Comparison of ENCODE assay signal across 26 cellular contexts in genomic region chr7:132858760-132859159, GRCh38.
DNase-seq lines count a peak whose midpoint lies in the region; ATAC-seq, FAIRE-seq and TF ChIP-seq lines count a peak whose summit lies in the region.
"Had no signal": no experiment of that assay in that cellular context is flagged by ENCODE, and none has a peak within 500 bp of the region (broad histone marks: within the 10 kb centered on the region; RNA-seq: fewer than 3 reads in every experiment).

No MANE protein-coding gene starts in this region.

- no peaks in the 10 kb centered on the region for H3K27me3 ChIP-seq in K562 (ENCODE audit: control insufficient read depth in 2 of 2, insufficient read depth in 2 of 2, low read length in 2 of 2)
- H3K27me3 ChIP-seq: BE2C, BLaER1 had no signal

- FAIRE-seq in K562 (lab: Jason Lieb, UNC), result no peak
- FAIRE-seq: A204.1, GM12891, GM18507 had no signal

- POLR2A ChIA-PET in K562 (lab: Yijun Ruan, JAX), result interaction anchor here (0.6 to 1.9 kb wide), 2 partner anchors 14 to 22 kb away, joined by 3 to 4 read pairs; no protein-coding TSS in a partner anchor

- H3K36me3 Mint-ChIP-seq in natural killer cell, result no peaks in the 10 kb centered on the region
- H3K36me3 Mint-ChIP-seq in natural killer cell treated with Interleukin-12 subunit alpha and Interleukin-12 subunit beta and Interleukin-15 and Interleukin-18, amount 100 ng/mL, for 72 hours, result peaks cover 4% of the 10 kb centered on the region
- H3K36me3 Mint-ChIP-seq in stimulated activated memory B cell treated with anti-CD40 and anti-IgM and Interleukin-4, amounts not matched to agents 10 μg/mL and 1 μg/mL and 100 μg/mL, for 72 hours, result peaks cover 45% of the 10 kb centered on the region

- 92% methylated on average over 4 of the region's 4 CpGs for WGBS in K562 (ENCODE audit: insufficient coverage, low coverage, missing lambda C conversion rate)

- no peaks in the 10 kb centered on the region for H3K79me2 ChIP-seq in K562 (ENCODE audit: control insufficient read depth, insufficient read depth, low read length)

- no peak overlapping the region for H3K4me3 ChIP-seq in K562
- H3K4me3 ChIP-seq: BLaER1 had no signal

- H3K4me2 ChIP-seq in K562 (ENCODE audit: insufficient read depth, low read length), result no peak overlapping the region
- H3K4me2 ChIP-seq: BLaER1 had no signal

- H3K36me3 ChIP-seq in K562 (ENCODE audit: control insufficient read depth, insufficient read depth, low read length), result peaks cover 3% of the 10 kb centered on the region; the same call in 2 of the 3 replicates

- DNase-seq in natural killer cell, result no peak
- no peak for DNase-seq in natural killer cell treated with Interleukin-12 subunit alpha and Interleukin-12 subunit beta and Interleukin-15 and Interleukin-18, amount 100 ng/mL, for 72 hours (ENCODE audit: low spot score)
- DNase-seq in K562 (ENCODE audit: extremely low read depth in 1 of 4, low spot score in 3 of 4), result no peak
- no peak for DNase-seq in SIG-M5 (lab: John Stamatoyannopoulos, UW)
- DNase-seq: 8988T; ACHN; BE2C; C1 segment of cervical spinal cord; CD4-positive, alpha-beta memory T cell; CD4-positive, CD25-positive, alpha-beta regulatory T cell; CD8-positive, alpha-beta memory T cell; COR-L47; DMS 273 treated with DMSO at 0.1 percent for 48 hours; DMS153; DMS53; DMS79; DND-41; EL; GDM1 had no signal

- H3K9me1 ChIP-seq in K562 (ENCODE audit: control insufficient read depth, insufficient read depth, low read length), result no peaks in the 10 kb centered on the region

- H3K27ac ChIP-seq in K562 (ENCODE audit: extremely low read depth, low read depth, low read length), result no peak overlapping the region
- H3K27ac ChIP-seq: BLaER1 had no signal

- H3K9ac ChIP-seq in K562 (ENCODE audit: insufficient read depth in 1 of 2, low read depth in 2 of 2, low read length in 2 of 2), result no peak overlapping the region
- H3K9ac ChIP-seq: BLaER1 had no signal

- peak overlapping the region; percentile 50 to 72 for H3K27ac Mint-ChIP-seq in natural killer cell
- H3K27ac Mint-ChIP-seq in natural killer cell treated with Interleukin-12 subunit alpha and Interleukin-12 subunit beta and Interleukin-15 and Interleukin-18, amount 100 ng/mL, for 72 hours, result peak overlapping the region in 1 of 2 donors; percentile 11
- peak overlapping the region; percentile 21 for H3K27ac Mint-ChIP-seq in stimulated activated memory B cell treated with anti-CD40 and anti-IgM and Interleukin-4, amounts not matched to agents 10 μg/mL and 1 μg/mL and 100 μg/mL, for 72 hours
- H3K27ac Mint-ChIP-seq: CD14-positive monocyte had no signal

- BruUV-seq in K562 (replicated peaks; lab: Mats Ljungman, UMichigan), result no TSS peak

- ATAC-seq in natural killer cell, result no peak
- no peak for ATAC-seq in natural killer cell treated with Interleukin-12 subunit alpha and Interleukin-12 subunit beta and Interleukin-15 and Interleukin-18, amount 100 ng/mL, for 72 hours
- ATAC-seq in K562, result no peak
- ATAC-seq in stimulated activated memory B cell treated with anti-CD40 and anti-IgM and Interleukin-4, amounts not matched to agents 10 μg/mL and 1 μg/mL and 100 μg/mL, for 72 hours, result no peak
- no peak for ATAC-seq in GM18502 (IDR thresholded peaks at IDR 0.05; ENCODE audit: poor library complexity, unreplicated experiment)

- TF ChIP-seq CTCF in natural killer cell (IDR thresholded peaks at IDR 0.05) (no peak), K562 (IDR thresholded peaks at IDR 0.05 in 2 of 3, conservative IDR thresholded peaks at IDR 0.05 in 1 of 3; ENCODE audit: insufficient read depth in 2 of 3, low read depth in 1 of 3, low read length in 3 of 3) (no peak)

- no peaks in the 10 kb centered on the region for H3K4me1 ChIP-seq in K562 (replicated peaks in 1 of 2; ENCODE audit: control insufficient read depth in 2 of 2, insufficient read depth in 2 of 2, low read length in 2 of 2)

- in situ Hi-C loops in K562 (cut with MboI), result no loop called here

- H4K20me1 ChIP-seq in K562 (replicated peaks; ENCODE audit: control insufficient read depth, insufficient read depth, low read length), result no peaks in the 10 kb centered on the region; the same call in 1 of the 2 replicates
- H4K20me1 ChIP-seq: BLaER1 had no signal

- H3K27me3 Mint-ChIP-seq in natural killer cell (ENCODE audit: low read depth in 2 of 2), result no peaks in the 10 kb centered on the region
- H3K27me3 Mint-ChIP-seq in natural killer cell treated with Interleukin-12 subunit alpha and Interleukin-12 subunit beta and Interleukin-15 and Interleukin-18, amount 100 ng/mL, for 72 hours, result no peaks in the 10 kb centered on the region
- H3K27me3 Mint-ChIP-seq in stimulated activated memory B cell treated with anti-CD40 and anti-IgM and Interleukin-4, amounts not matched to agents 10 μg/mL and 1 μg/mL and 100 μg/mL, for 72 hours, result no peaks in the 10 kb centered on the region
- H3K27me3 Mint-ChIP-seq: CD4-positive, alpha-beta memory T cell; CD4-positive, CD25-positive, alpha-beta regulatory T cell had no signal

- peak overlapping the region; percentile 61 for H3K4me3 Mint-ChIP-seq in natural killer cell
- H3K4me3 Mint-ChIP-seq in natural killer cell treated with Interleukin-12 subunit alpha and Interleukin-12 subunit beta and Interleukin-15 and Interleukin-18, amount 100 ng/mL, for 72 hours, result no peak overlapping the region
- H3K4me3 Mint-ChIP-seq in stimulated activated memory B cell treated with anti-CD40 and anti-IgM and Interleukin-4, amounts not matched to agents 10 μg/mL and 1 μg/mL and 100 μg/mL, for 72 hours, result no peak overlapping the region
- H3K4me3 Mint-ChIP-seq: CD14-positive monocyte; CD4-positive, alpha-beta memory T cell; CD4-positive, CD25-positive, alpha-beta regulatory T cell; CD8-positive, alpha-beta memory T cell had no signal

- H3K4me1 Mint-ChIP-seq in natural killer cell, result peaks cover 71 to 85% of the 10 kb centered on the region in 2 donors
- H3K4me1 Mint-ChIP-seq in natural killer cell treated with Interleukin-12 subunit alpha and Interleukin-12 subunit beta and Interleukin-15 and Interleukin-18, amount 100 ng/mL, for 72 hours (ENCODE audit: low read depth in 2 of 2), result peaks cover 45 to 56% of the 10 kb centered on the region in 2 donors
- H3K4me1 Mint-ChIP-seq in stimulated activated memory B cell treated with anti-CD40 and anti-IgM and Interleukin-4, amounts not matched to agents 10 μg/mL and 1 μg/mL and 100 μg/mL, for 72 hours, result peaks cover 9% of the 10 kb centered on the region
- H3K4me1 Mint-ChIP-seq: CD14-positive monocyte had no signal

- CTCF ChIA-PET in K562 (lab: Yijun Ruan, JAX; ENCODE audit: low intra/inter-chr PET ratio), result no interaction called here

- no peaks in the 10 kb centered on the region for H3K9me3 Mint-ChIP-seq in natural killer cell
- H3K9me3 Mint-ChIP-seq in natural killer cell treated with Interleukin-12 subunit alpha and Interleukin-12 subunit beta and Interleukin-15 and Interleukin-18, amount 100 ng/mL, for 72 hours, result no peaks in the 10 kb centered on the region
- peaks cover 3% of the 10 kb centered on the region for H3K9me3 Mint-ChIP-seq in stimulated activated memory B cell treated with anti-CD40 and anti-IgM and Interleukin-4, amounts not matched to agents 10 μg/mL and 1 μg/mL and 100 μg/mL, for 72 hours
- H3K9me3 Mint-ChIP-seq: CD4-positive, alpha-beta memory T cell; CD8-positive, alpha-beta memory T cell had no signal

- TF ChIP-seq POLR2A in K562 (conservative IDR thresholded peaks at IDR 0.05), result no peak

- TF ChIP-seq RAD21 in K562 (CRISPR knock-in tag; conservative IDR thresholded peaks at IDR 0.05 in 1 of 2, IDR thresholded peaks at IDR 0.05 in 1 of 2), result no peak

- no peaks in the 10 kb centered on the region for H3K9me3 ChIP-seq in K562 (replicated peaks; ENCODE audit: control insufficient read depth, insufficient read depth, low read depth, low read length)
- H3K9me3 ChIP-seq: BE2C had no signal

- no peak overlapping the region for H2AFZ ChIP-seq in K562 (ENCODE audit: low read depth, low read length)

- intact Hi-C loops in natural killer cell (cut with micrococcal nuclease), result no loop called here
- intact Hi-C loops in K562 (cut with micrococcal nuclease), result no loop called here

- TF ChIP-seq EP300 in K562 (IDR thresholded peaks at IDR 0.05; ENCODE audit: low read length), result no peak

TF ChIP-seq in K562, 482 proteins besides CTCF, POLR2A, EP300 and RAD21 (continues in another document):
- TF ChIP-seq, protein P1, sequence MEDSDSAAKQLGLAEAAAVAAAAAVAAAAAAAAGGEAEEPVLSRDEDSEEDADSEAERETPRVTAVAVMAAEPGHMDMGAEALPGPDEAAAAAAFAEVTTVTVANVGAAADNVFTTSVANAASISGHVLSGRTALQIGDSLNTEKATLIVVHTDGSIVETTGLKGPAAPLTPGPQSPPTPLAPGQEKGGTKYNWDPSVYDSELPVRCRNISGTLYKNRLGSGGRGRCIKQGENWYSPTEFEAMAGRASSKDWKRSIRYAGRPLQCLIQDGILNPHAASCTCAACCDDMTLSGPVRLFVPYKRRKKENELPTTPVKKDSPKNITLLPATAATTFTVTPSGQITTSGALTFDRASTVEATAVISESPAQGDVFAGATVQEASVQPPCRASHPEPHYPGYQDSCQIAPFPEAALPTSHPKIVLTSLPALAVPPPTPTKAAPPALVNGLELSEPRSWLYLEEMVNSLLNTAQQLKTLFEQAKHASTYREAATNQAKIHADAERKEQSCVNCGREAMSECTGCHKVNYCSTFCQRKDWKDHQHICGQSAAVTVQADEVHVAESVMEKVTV (CRISPR knock-in tag; IDR thresholded peaks at IDR 0.05), result peak; percentile 19; the same call in 1 of the 2 replicates
- TF ChIP-seq, protein P2, sequence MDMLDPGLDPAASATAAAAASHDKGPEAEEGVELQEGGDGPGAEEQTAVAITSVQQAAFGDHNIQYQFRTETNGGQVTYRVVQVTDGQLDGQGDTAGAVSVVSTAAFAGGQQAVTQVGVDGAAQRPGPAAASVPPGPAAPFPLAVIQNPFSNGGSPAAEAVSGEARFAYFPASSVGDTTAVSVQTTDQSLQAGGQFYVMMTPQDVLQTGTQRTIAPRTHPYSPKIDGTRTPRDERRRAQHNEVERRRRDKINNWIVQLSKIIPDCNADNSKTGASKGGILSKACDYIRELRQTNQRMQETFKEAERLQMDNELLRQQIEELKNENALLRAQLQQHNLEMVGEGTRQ (CRISPR knock-in tag; IDR thresholded peaks at IDR 0.05), result no peak
- TF ChIP-seq KDM1A (IDR thresholded peaks at IDR 0.05), result peak; percentile 48 to 60
- TF ChIP-seq BCOR (IDR thresholded peaks at IDR 0.05), result 0 out of 2 replicates have a peak, but pooled peaks have one; percentile 32
- TF ChIP-seq ZNF551 (CRISPR knock-in tag; IDR thresholded peaks at IDR 0.05), result no peak
- TF ChIP-seq MAX (CRISPR knock-in tag; IDR thresholded peaks at IDR 0.05), result no peak
- peak; percentile 68 for TF ChIP-seq RBM25 (IDR thresholded peaks at IDR 0.05; ENCODE audit: low read depth, low read length, severe bottlenecking)
